In the genomic region with DNA sequence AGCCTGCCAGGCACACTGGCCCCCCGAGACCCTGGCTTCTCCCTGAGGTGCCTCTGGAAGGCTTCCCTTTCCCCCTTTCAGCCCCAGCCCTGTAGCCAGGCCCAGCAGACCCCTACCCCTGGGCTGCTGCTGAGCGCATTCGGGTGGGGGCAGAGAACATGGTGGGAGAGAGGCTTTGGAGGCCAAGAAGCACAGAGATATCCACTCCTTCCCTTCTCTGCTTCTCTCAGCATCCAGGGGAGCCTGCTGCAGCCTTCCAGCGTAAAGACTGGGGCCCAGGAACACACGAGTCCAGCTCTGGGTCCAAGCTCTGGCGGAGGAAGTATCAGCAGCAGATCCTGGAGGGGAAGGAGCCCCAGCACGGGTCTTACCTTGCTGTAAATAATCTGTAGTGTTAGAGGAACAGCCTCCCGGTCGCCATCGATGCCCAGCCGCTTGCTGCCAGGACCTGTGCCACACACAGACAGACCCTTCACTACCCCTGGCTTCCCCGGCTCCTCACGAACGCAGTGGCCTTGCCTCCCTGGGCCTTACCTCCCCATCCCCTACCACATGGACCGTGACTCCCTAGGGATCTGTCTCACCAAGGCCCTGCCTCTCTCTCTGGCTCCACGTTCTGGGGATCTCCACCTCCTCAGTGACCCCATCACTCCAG, we compare ENCODE assay signal across 27 cellular contexts. TPM values are rescaled to one million over a fixed set of nuclear protein-coding genes. Genes with fewer than 3 reads are reported as not detected.
DNase-seq lines count a peak whose midpoint lies in the region; ATAC-seq, FAIRE-seq and TF ChIP-seq lines count a peak whose summit lies in the region.
"Had no signal": no experiment of that assay in that cellular context is flagged by ENCODE, and none has a peak within 500 bp of the region (broad histone marks: within the 10 kb centered on the region; RNA-seq: fewer than 3 reads in every experiment).

No MANE protein-coding gene starts in this region.

- no peak overlapping the region for H3K4me3 Mint-ChIP-seq in activated CD4-positive, alpha-beta memory T cell treated with anti-CD3 and anti-CD28 coated beads, Interleukin-2, amount 10 ng/mL, durations not matched to agents 7 days and 5 days
- H3K4me3 Mint-ChIP-seq in activated CD4-positive, alpha-beta memory T cell treated with anti-CD3 and anti-CD28 coated beads for 36 hours = no peak overlapping the region
- no peak overlapping the region for H3K4me3 Mint-ChIP-seq in CD4-positive, alpha-beta T cell
- H3K4me3 Mint-ChIP-seq in central memory CD8-positive, alpha-beta T cell = no peak overlapping the region
- no peak overlapping the region for H3K4me3 Mint-ChIP-seq in naive thymus-derived CD4-positive, alpha-beta T cell
- H3K4me3 Mint-ChIP-seq: activated CD8-positive, alpha-beta memory T cell treated with anti-CD3 and anti-CD28 coated beads, Interleukin-2, amount 10 ng/mL, durations not matched to agents 7 days and 5 days had no signal

- intact Hi-C loops in activated CD4-positive, alpha-beta memory T cell treated with anti-CD3 and anti-CD28 coated beads for 36 hours (cut with micrococcal nuclease) = no loop called here
- intact Hi-C loops in CD4-positive, alpha-beta T cell (cut with DNase I, micrococcal nuclease) = no loop called here
- intact Hi-C loops in naive thymus-derived CD4-positive, alpha-beta T cell (cut with micrococcal nuclease) = no loop called here

- H3K27ac ChIP-seq in CD4-positive, alpha-beta T cell (ENCODE audit: low read depth, low read length) = peak overlapping the region; percentile 47
- peak overlapping the region; percentile 65 for H3K27ac ChIP-seq in naive thymus-derived CD4-positive, alpha-beta T cell (ENCODE audit: low read depth, low read length)
- H3K27ac ChIP-seq: adrenal gland, body of pancreas, gastroesophageal sphincter, hepatocyte, Peyer's patch, stomach, uterus, VCaP had no signal

- H3K27me3 Mint-ChIP-seq in activated CD4-positive, alpha-beta memory T cell treated with anti-CD3 and anti-CD28 coated beads, Interleukin-2, amount 10 ng/mL, durations not matched to agents 7 days and 5 days = no peaks in the 10 kb centered on the region
- H3K27me3 Mint-ChIP-seq in activated CD4-positive, alpha-beta memory T cell treated with anti-CD3 and anti-CD28 coated beads for 36 hours = no peaks in the 10 kb centered on the region
- no peaks in the 10 kb centered on the region for H3K27me3 Mint-ChIP-seq in CD4-positive, alpha-beta T cell
- no peaks in the 10 kb centered on the region for H3K27me3 Mint-ChIP-seq in central memory CD8-positive, alpha-beta T cell
- no peaks in the 10 kb centered on the region for H3K27me3 Mint-ChIP-seq in naive thymus-derived CD4-positive, alpha-beta T cell
- H3K27me3 Mint-ChIP-seq: activated CD8-positive, alpha-beta memory T cell treated with anti-CD3 and anti-CD28 coated beads, Interleukin-2, amount 10 ng/mL, durations not matched to agents 7 days and 5 days had no signal

- peaks cover 65% of the 10 kb centered on the region for H3K36me3 Mint-ChIP-seq in activated CD4-positive, alpha-beta memory T cell treated with anti-CD3 and anti-CD28 coated beads, Interleukin-2, amount 10 ng/mL, durations not matched to agents 7 days and 5 days (ENCODE audit: low read depth)
- peaks cover 35% of the 10 kb centered on the region for H3K36me3 Mint-ChIP-seq in activated CD4-positive, alpha-beta memory T cell treated with anti-CD3 and anti-CD28 coated beads for 36 hours
- H3K36me3 Mint-ChIP-seq in CD4-positive, alpha-beta T cell (ENCODE audit: low read depth) = peaks cover 88% of the 10 kb centered on the region
- peaks cover 63% of the 10 kb centered on the region for H3K36me3 Mint-ChIP-seq in central memory CD8-positive, alpha-beta T cell (ENCODE audit: insufficient read depth)
- peaks cover 15 to 65% (median 24%) of the 10 kb centered on the region in 5 donors for H3K36me3 Mint-ChIP-seq in naive thymus-derived CD4-positive, alpha-beta T cell

- H3K4me1 Mint-ChIP-seq in activated CD4-positive, alpha-beta memory T cell treated with anti-CD3 and anti-CD28 coated beads, Interleukin-2, amount 10 ng/mL, durations not matched to agents 7 days and 5 days = peaks cover 4% of the 10 kb centered on the region
- H3K4me1 Mint-ChIP-seq in activated CD4-positive, alpha-beta memory T cell treated with anti-CD3 and anti-CD28 coated beads for 36 hours (ENCODE audit: low read depth) = no peaks in the 10 kb centered on the region
- no peaks in the 10 kb centered on the region for H3K4me1 Mint-ChIP-seq in CD4-positive, alpha-beta T cell (ENCODE audit: low read depth)
- peaks cover 17% of the 10 kb centered on the region for H3K4me1 Mint-ChIP-seq in central memory CD8-positive, alpha-beta T cell
- H3K4me1 Mint-ChIP-seq in naive thymus-derived CD4-positive, alpha-beta T cell = peaks cover 0 to 19% (median 0%) of the 10 kb centered on the region in 7 donors
- H3K4me1 Mint-ChIP-seq: activated CD8-positive, alpha-beta memory T cell treated with anti-CD3 and anti-CD28 coated beads, Interleukin-2, amount 10 ng/mL, durations not matched to agents 7 days and 5 days had no signal

- ATAC-seq in CD4-positive, alpha-beta T cell (ENCODE audit: poor library complexity) = no peak
- ATAC-seq in central memory CD8-positive, alpha-beta T cell (replicated peaks; ENCODE audit: extremely low read depth, poor library complexity, severe bottlenecking) = no peak
- ATAC-seq in naive thymus-derived CD4-positive, alpha-beta T cell = no peak
- ATAC-seq: body of pancreas, gastroesophageal sphincter, left cardiac atrium, right cardiac atrium had no signal

- CTCF ChIA-PET in activated CD4-positive, alpha-beta memory T cell treated with anti-CD3 and anti-CD28 coated beads, Interleukin-2, amount 10 ng/mL, durations not matched to agents 7 days and 5 days (lab: Charles Lee) = no interaction called here
- CTCF ChIA-PET in activated CD4-positive, alpha-beta memory T cell treated with anti-CD3 and anti-CD28 coated beads for 36 hours (lab: Charles Lee) = no interaction called here
- CTCF ChIA-PET in CD4-positive, alpha-beta T cell (lab: Charles Lee) = no interaction called here
- CTCF ChIA-PET in naive thymus-derived CD4-positive, alpha-beta T cell (lab: Charles Lee) = no interaction called here

- TF ChIP-seq CTCF in CD4-positive, alpha-beta T cell (IDR thresholded peaks at IDR 0.05) = no peak

- POLR2A ChIA-PET in activated CD4-positive, alpha-beta memory T cell treated with anti-CD3 and anti-CD28 coated beads, Interleukin-2, amount 10 ng/mL, durations not matched to agents 7 days and 5 days (lab: Charles Lee) = no interaction called here
- POLR2A ChIA-PET in activated CD4-positive, alpha-beta memory T cell treated with anti-CD3 and anti-CD28 coated beads for 36 hours (lab: Charles Lee) = no interaction called here
- POLR2A ChIA-PET in CD4-positive, alpha-beta T cell (lab: Charles Lee) = no interaction called here
- POLR2A ChIA-PET in naive thymus-derived CD4-positive, alpha-beta T cell (lab: Charles Lee) = no interaction called here

- H3K27me3 ChIP-seq in CD4-positive, alpha-beta T cell (ENCODE audit: control insufficient read depth, insufficient read depth, low read length) = no peaks in the 10 kb centered on the region
- no peaks in the 10 kb centered on the region for H3K27me3 ChIP-seq in naive thymus-derived CD4-positive, alpha-beta T cell (ENCODE audit: control insufficient read depth in 2 of 2, insufficient read depth in 2 of 2, low read length in 2 of 2)
- H3K27me3 ChIP-seq: adrenal gland, body of pancreas, hepatocyte, Peyer's patch, uterus had no signal

- H3K27ac Mint-ChIP-seq in activated CD4-positive, alpha-beta memory T cell treated with anti-CD3 and anti-CD28 coated beads, Interleukin-2, amount 10 ng/mL, durations not matched to agents 7 days and 5 days = peak overlapping the region; percentile 21
- no peak overlapping the region for H3K27ac Mint-ChIP-seq in activated CD4-positive, alpha-beta memory T cell treated with anti-CD3 and anti-CD28 coated beads for 36 hours
- H3K27ac Mint-ChIP-seq in CD4-positive, alpha-beta T cell = peak overlapping the region; percentile 44
- peak overlapping the region; percentile 79 for H3K27ac Mint-ChIP-seq in central memory CD8-positive, alpha-beta T cell (ENCODE audit: low read depth)
- H3K27ac Mint-ChIP-seq in naive thymus-derived CD4-positive, alpha-beta T cell = peak overlapping the region in 5 of 9 donors; percentile 8 to 84 (median 65)
- H3K27ac Mint-ChIP-seq: activated CD8-positive, alpha-beta memory T cell treated with anti-CD3 and anti-CD28 coated beads, Interleukin-2, amount 10 ng/mL, durations not matched to agents 7 days and 5 days had no signal

- H3K9me3 ChIP-seq in CD4-positive, alpha-beta T cell (ENCODE audit: control insufficient read depth, low read length) = no peaks in the 10 kb centered on the region
- H3K9me3 ChIP-seq in naive thymus-derived CD4-positive, alpha-beta T cell (ENCODE audit: control insufficient read depth in 2 of 3, low read length in 3 of 3) = no peaks in the 10 kb centered on the region
- H3K9me3 ChIP-seq: adrenal gland, body of pancreas, gastroesophageal sphincter, Peyer's patch, stomach, uterus had no signal

- peaks cover 2% of the 10 kb centered on the region for H3K9me3 Mint-ChIP-seq in activated CD4-positive, alpha-beta memory T cell treated with anti-CD3 and anti-CD28 coated beads, Interleukin-2, amount 10 ng/mL, durations not matched to agents 7 days and 5 days
- no peaks in the 10 kb centered on the region for H3K9me3 Mint-ChIP-seq in activated CD4-positive, alpha-beta memory T cell treated with anti-CD3 and anti-CD28 coated beads for 36 hours
- no peaks in the 10 kb centered on the region for H3K9me3 Mint-ChIP-seq in CD4-positive, alpha-beta T cell
- no peaks in the 10 kb centered on the region for H3K9me3 Mint-ChIP-seq in central memory CD8-positive, alpha-beta T cell
- H3K9me3 Mint-ChIP-seq in naive thymus-derived CD4-positive, alpha-beta T cell = peaks cover 0 to 5% (median 0%) of the 10 kb centered on the region in 11 donors
- H3K9me3 Mint-ChIP-seq: CD8-positive, alpha-beta memory T cell had no signal

- no peak overlapping the region for H3K4me3 ChIP-seq in naive thymus-derived CD4-positive, alpha-beta T cell (ENCODE audit: low read length)
- H3K4me3 ChIP-seq: adrenal gland, body of pancreas, gastroesophageal sphincter, hepatocyte, Peyer's patch, stomach, uterus had no signal

- H3K4me1 ChIP-seq in naive thymus-derived CD4-positive, alpha-beta T cell (ENCODE audit: control insufficient read depth in 2 of 2, insufficient read depth in 2 of 2, low read length in 2 of 2) = no peaks in the 10 kb centered on the region
- H3K4me1 ChIP-seq: adrenal gland, body of pancreas, gastroesophageal sphincter, Peyer's patch, uterus had no signal

- peaks cover 46 to 91% (median 52%) of the 10 kb centered on the region in 3 experiments for H3K36me3 ChIP-seq in naive thymus-derived CD4-positive, alpha-beta T cell (ENCODE audit: control insufficient read depth in 2 of 3, insufficient read depth in 3 of 3, low read length in 3 of 3)
- H3K36me3 ChIP-seq: adrenal gland, uterus had no signal

- no peak for DNase-seq in activated CD4-positive, alpha-beta memory T cell treated with anti-CD3 and anti-CD28 coated beads, Interleukin-2, amount 10 ng/mL, durations not matched to agents 7 days and 5 days
- DNase-seq in activated CD4-positive, alpha-beta memory T cell treated with anti-CD3 and anti-CD28 coated beads for 36 hours = no peak
- no peak for DNase-seq in CD4-positive, alpha-beta T cell
- no peak for DNase-seq in central memory CD8-positive, alpha-beta T cell (ENCODE audit: low spot score in 2 of 2)
- no peak for DNase-seq in naive thymus-derived CD4-positive, alpha-beta T cell
- no peak for DNase-seq in GM12892 (ENCODE audit: insufficient read length)
- DNase-seq in stimulated activated naive CD4-positive, alpha-beta T cell (lab: John Stamatoyannopoulos, UW) = no peak
- no peak for DNase-seq in amygdala (lab: John Stamatoyannopoulos, UW)
- DNase-seq: adrenal gland, body of pancreas, left cardiac atrium, mammary epithelial cell, NCI-H1694, NCI-H446, NCI-H748 treated with DMSO at 0.1 percent for 48 hours, Peyer's patch, right cardiac atrium, SHP77 treated with DMSO at 0.1 percent for 48 hours, stomach, uterus had no signal

- no peak for FAIRE-seq in GM12892 (lab: Jason Lieb, UNC)

- TF ChIP-seq POLR2A in GM12892 (IDR thresholded peaks at IDR 0.05; ENCODE audit: low read depth, low read length) = no peak

RNA-seq across cellular contexts. Expression of a gene that starts 17.0 kb away (rescaled TPM):
- total RNA-seq in activated CD4-positive, alpha-beta memory T cell treated with anti-CD3 and anti-CD28 coated beads, Interleukin-2, amount 10 ng/mL, durations not matched to agents 7 days and 5 days = 1 to 10 TPM; 2.0 to 2.2 TPM
- under 1 TPM; 0.63 to 0.71 TPM for total RNA-seq in activated CD4-positive, alpha-beta memory T cell treated with anti-CD3 and anti-CD28 coated beads for 36 hours
- total RNA-seq in CD4-positive, alpha-beta T cell = under 1 TPM; 0.50 to 0.60 TPM
- 10 to 100 TPM in 1 of 5 experiments, 1 to 10 TPM in 2, under 1 TPM in 2; 0.40 to 11.3 (median 1.1) TPM for total RNA-seq in naive thymus-derived CD4-positive, alpha-beta T cell
- under 1 TPM; 0.06 to 0.37 TPM for polyA plus RNA-seq in naive thymus-derived CD4-positive, alpha-beta T cell
- 81.7 TPM for polyA plus RNA-seq in GM12892 (2012; ENCODE audit: missing spikeins)
- total RNA-seq: A172, HT-29 had no signal
